Comparison of ENCODE assay signal across 8 cellular contexts in genomic region chr3:32569540-32570425, GRCh38. TPM values are rescaled to one million over a fixed set of nuclear protein-coding genes. Genes with fewer than 3 reads are reported as not detected.
A peak's percentile ranks its signal among the peaks of the same experiment; 100 is the strongest.
DNase-seq lines count a peak whose midpoint lies in the region; ATAC-seq and TF ChIP-seq lines count a peak whose summit lies in the region.

No MANE protein-coding gene starts in this region.

- peak overlapping the region; percentile 56 to 81 for H3K4me3 ChIP-seq in vagina

- CTCF ChIA-PET in RWPE1 (lab: Yijun Ruan, JAX): interaction anchor here (0.7 kb wide), 1 partner anchor 51 kb away, joined by 4 read pairs; no protein-coding TSS in a partner anchor

- no peak for TF ChIP-seq POLR2A in vagina (IDR thresholded peaks at IDR 0.05)

- ATAC-seq in GM19395 (IDR thresholded peaks at IDR 0.05; ENCODE audit: unreplicated experiment) (peak; percentile 61), HG03457 (IDR thresholded peaks at IDR 0.05; ENCODE audit: unreplicated experiment) (peak; percentile 46), left ventricle myocardium superior (peak; percentile 62)

- no peaks in the 10 kb centered on the region for H3K9me3 ChIP-seq in vagina

- intact Hi-C loops in left ventricle myocardium superior (cut with micrococcal nuclease) (no loop called here), posterior vena cava (cut with DNase I) (no loop called here), vagina (cut with DNase I) (no loop called here)

- H3K4me1 ChIP-seq in vagina: peaks cover 30% of the 10 kb centered on the region

- WGBS in adipose tissue, 3 donors: 1 to 2% (median 2%) methylated on average over 41 of the region's 41 CpGs

- H3K36me3 ChIP-seq in vagina: no peaks in the 10 kb centered on the region

- TF ChIP-seq CTCF in RWPE1 (conservative IDR thresholded peaks at IDR 0.05; ENCODE audit: low read depth): no peak
- no peak for TF ChIP-seq CTCF in vagina (IDR thresholded peaks at IDR 0.05)

- H3K27ac ChIP-seq in RWPE1: peak overlapping the region; percentile 94
- H3K27ac ChIP-seq in adipose tissue (ENCODE audit: low read depth, low read length): peak overlapping the region; percentile 98
- H3K27ac ChIP-seq in vagina: peak overlapping the region; percentile 97

- POLR2A ChIA-PET in RWPE1 (lab: Yijun Ruan, JAX; ENCODE audit: low non-redundant PET): no interaction called here

- DNase-seq in CMK (ENCODE audit: low read depth) (peak; percentile 38), RWPE1 (ENCODE audit: low spot score) (peak; percentile 22), left ventricle myocardium superior (peak; percentile 78), posterior vena cava (ENCODE audit: low spot score) (peak; percentile 84), vagina (ENCODE audit: extremely low spot score in 2 of 2) (peak in 1 of 2 donors; percentile 87)

- no peaks in the 10 kb centered on the region for H3K27me3 ChIP-seq in vagina

RNA-seq across cellular contexts. Expression of gene DYNC1LI1, which starts 0.9 kb away (rescaled TPM):
- polyA plus RNA-seq in adipose tissue: 10 to 100 TPM in 2 of 3 donors, 1 to 10 TPM in 1; 9.5 to 21.7 (median 19.6) TPM
- 53.5 TPM for total RNA-seq in left ventricle myocardium superior
- total RNA-seq in posterior vena cava: 10 to 100 TPM; 33.5 to 42.4 TPM
- total RNA-seq in vagina: 25.3 TPM
